In the genomic region with DNA sequence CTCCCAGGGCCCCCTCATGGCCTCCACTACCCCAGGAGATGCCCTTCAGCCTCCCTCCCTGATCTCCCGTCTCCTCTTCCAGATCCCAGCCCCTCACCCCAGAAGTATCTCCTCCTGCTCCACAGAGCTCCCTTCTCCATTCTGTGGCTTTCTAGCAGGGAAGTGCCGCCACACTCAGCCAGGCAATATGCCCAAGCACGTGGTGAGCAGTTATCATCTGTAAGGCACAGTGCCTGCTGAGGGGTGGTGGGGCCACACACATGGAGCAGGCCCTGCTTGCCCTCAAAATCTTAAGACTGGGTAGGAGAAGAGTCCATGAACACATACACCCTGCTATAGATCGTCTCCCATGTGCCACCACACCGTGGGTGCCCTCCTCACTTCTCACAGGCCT, we compare ENCODE assay signal across 16 cellular contexts. TPM values are rescaled to one million over a fixed set of nuclear protein-coding genes. Genes with fewer than 3 reads are reported as not detected.
DNase-seq lines count a peak whose midpoint lies in the region; ATAC-seq and TF ChIP-seq lines count a peak whose summit lies in the region.
"Had no signal": no experiment of that assay in that cellular context is flagged by ENCODE, and none has a peak within 500 bp of the region (broad histone marks: within the 10 kb centered on the region; RNA-seq: fewer than 3 reads in every experiment).

No MANE protein-coding gene starts in this region.

- H4K91ac ChIP-seq in trophoblast cell (ENCODE audit: low read depth, low read length): no peak overlapping the region

- H2BK12ac ChIP-seq in trophoblast cell (ENCODE audit: low read length): no peak overlapping the region

- no peak overlapping the region for H3K4ac ChIP-seq in trophoblast cell (ENCODE audit: low read depth, low read length)

- no peak for ATAC-seq in GM18519 (IDR thresholded peaks at IDR 0.05; ENCODE audit: low FRiP score, unreplicated experiment)
- no peak for ATAC-seq in HG02623 (IDR thresholded peaks at IDR 0.05; ENCODE audit: unreplicated experiment)
- ATAC-seq: SK-N-SH treated with all-trans-retinoic acid at 6 μM for 48 hours had no signal

- no peak overlapping the region for H3K14ac ChIP-seq in trophoblast cell (ENCODE audit: low read length)

- TF ChIP-seq CTCF in Loucy (conservative IDR thresholded peaks at IDR 0.05; ENCODE audit: low read length) (no peak), ascending aorta (IDR thresholded peaks at IDR 0.05) (no peak)

- H3K79me1 ChIP-seq in trophoblast cell (ENCODE audit: low read length): no peaks in the 10 kb centered on the region

- H2BK5ac ChIP-seq in trophoblast cell (ENCODE audit: low read depth, low read length, poor library complexity): no peak overlapping the region

- peak overlapping the region in 6 of 11 experiments; percentile 1 to 44 (median 30); a peak in 4 of 22 replicates for H3K9ac ChIP-seq in BLaER1 treated with 17β-estradiol and CSF1 and Interleukin-3, amounts not matched to agents 10 nM and 100 nM
- H3K9ac ChIP-seq in Loucy (ENCODE audit: low read depth, low read length, poor library complexity, severe bottlenecking): peak overlapping the region; percentile 19
- H3K9ac ChIP-seq in trophoblast cell (ENCODE audit: low read length): peak overlapping the region; percentile 24

- no peaks in the 10 kb centered on the region for H3K9me2 ChIP-seq in Loucy (replicated peaks; ENCODE audit: low read depth, low read length)

- H4K12ac ChIP-seq in trophoblast cell (ENCODE audit: low read depth, low read length): no peak overlapping the region

- WGBS in esophagus, 2 donors: 83 to 85% methylated on average over 5 of the region's 5 CpGs
- no CpG with 5 or more reads among the region's 5 CpGs for WGBS in trophoblast cell (ENCODE audit: extremely low coverage, insufficient coverage, insufficient read length)

- no peak overlapping the region for H3K18ac ChIP-seq in trophoblast cell (ENCODE audit: low read length)

- no peaks in the 10 kb centered on the region for H3K36me3 ChIP-seq in BLaER1 treated with 17β-estradiol and CSF1 and Interleukin-3, amounts not matched to agents 10 nM and 100 nM
- H3K36me3 ChIP-seq in Loucy (ENCODE audit: insufficient read depth, low read length): no peaks in the 10 kb centered on the region
- H3K36me3 ChIP-seq in esophagus (ENCODE audit: control insufficient read depth in 2 of 2, insufficient read depth in 2 of 2, low read length in 1 of 2): no peaks in the 10 kb centered on the region
- H3K36me3 ChIP-seq in trophoblast cell (ENCODE audit: control insufficient read depth in 1 of 2, insufficient read depth in 2 of 2, low read length in 2 of 2): no peaks in the 10 kb centered on the region
- H3K36me3 ChIP-seq in ascending aorta: no peaks in the 10 kb centered on the region

- no peak overlapping the region for H3K23ac ChIP-seq in trophoblast cell (ENCODE audit: low read length)

- H3K4me3 ChIP-seq in BLaER1 treated with 17β-estradiol and CSF1 and Interleukin-3, amounts not matched to agents 10 nM and 100 nM: no peak overlapping the region
- H3K4me3 ChIP-seq in Loucy (ENCODE audit: low read length, poor library complexity, severe bottlenecking) (no peak overlapping the region), esophagus (ENCODE audit: low read depth in 1 of 2, low read length in 2 of 2) (no peak overlapping the region), trophoblast cell (ENCODE audit: low read depth, low read length) (no peak overlapping the region), ascending aorta (no peak overlapping the region)

- H3K4me2 ChIP-seq in BLaER1 treated with 17β-estradiol and CSF1 and Interleukin-3, amounts not matched to agents 10 nM and 100 nM: peak overlapping the region in 9 of 11 experiments; percentile 12 to 64 (median 40); a peak in 16 of 22 replicates
- H3K4me2 ChIP-seq in Loucy (ENCODE audit: low read depth, low read length, poor library complexity, severe bottlenecking) (no peak overlapping the region), trophoblast cell (ENCODE audit: low read length) (no peak overlapping the region)

- peak overlapping the region in 3 of 11 experiments; percentile 9 to 43 (median 29); a peak in 2 of 22 replicates for H3K27ac ChIP-seq in BLaER1 treated with 17β-estradiol and CSF1 and Interleukin-3, amounts not matched to agents 10 nM and 100 nM
- H3K27ac ChIP-seq in esophagus (ENCODE audit: low read depth in 2 of 2, low read length in 1 of 2) (peak overlapping the region; percentile 30 to 82), trophoblast cell (ENCODE audit: low read depth, low read length) (no peak overlapping the region), ascending aorta (no peak overlapping the region)

- H3K4me1 ChIP-seq in BLaER1 treated with 17β-estradiol and CSF1 and Interleukin-3, amounts not matched to agents 10 nM and 100 nM: peaks cover 15 to 52% (median 47%) of the 10 kb centered on the region in 10 experiments
- H3K4me1 ChIP-seq in Loucy (ENCODE audit: insufficient read depth, low read length, poor library complexity, severe bottlenecking) (no peaks in the 10 kb centered on the region), esophagus (ENCODE audit: control insufficient read depth in 2 of 2, insufficient read depth in 2 of 2, low read length in 1 of 2) (peaks cover 5 to 34% of the 10 kb centered on the region in 2 donors), trophoblast cell (ENCODE audit: control insufficient read depth in 1 of 2, insufficient read depth in 2 of 2, low read length in 2 of 2) (no peaks in the 10 kb centered on the region), ascending aorta (peaks cover 0 to 10% of the 10 kb centered on the region in 2 donors)

- H2AK5ac ChIP-seq in trophoblast cell (ENCODE audit: low read length): no peak overlapping the region

- no peaks in the 10 kb centered on the region for H3F3A ChIP-seq in Loucy (ENCODE audit: low read depth)

- DNase-seq in trophoblast cell (no peak), ascending aorta (ENCODE audit: low spot score in 2 of 2) (no peak), NCI-H1417 treated with DMSO at 0.1 percent for 48 hours (lab: John Stamatoyannopoulos, UW) (no peak)
- DNase-seq: ACHN; CD4-positive, alpha-beta memory T cell; MM.1S; NCI-H1105; NCI-H187; NCI-H446; SHP77 had no signal

- no peaks in the 10 kb centered on the region for H3K27me3 ChIP-seq in BLaER1 treated with 17β-estradiol and CSF1 and Interleukin-3, amounts not matched to agents 10 nM and 100 nM
- no peaks in the 10 kb centered on the region for H3K27me3 ChIP-seq in Loucy (ENCODE audit: insufficient read depth, low read length, poor library complexity, severe bottlenecking)
- H3K27me3 ChIP-seq in esophagus (ENCODE audit: control insufficient read depth in 1 of 2, insufficient read depth in 2 of 2, low read length in 2 of 2): no peaks in the 10 kb centered on the region
- H3K27me3 ChIP-seq in trophoblast cell (ENCODE audit: insufficient read depth, low read length): no peaks in the 10 kb centered on the region
- no peaks in the 10 kb centered on the region for H3K27me3 ChIP-seq in ascending aorta

- H3K9me3 ChIP-seq in BLaER1 treated with 17β-estradiol and CSF1 and Interleukin-3, amounts not matched to agents 10 nM and 100 nM (replicated peaks in 1 of 11): no peaks in the 10 kb centered on the region
- H3K9me3 ChIP-seq in Loucy (ENCODE audit: insufficient read depth, low read depth, low read length) (no peaks in the 10 kb centered on the region), esophagus (ENCODE audit: control insufficient read depth in 2 of 2, insufficient read depth in 1 of 2, low read depth in 1 of 2, low read length in 1 of 2) (no peaks in the 10 kb centered on the region), trophoblast cell (ENCODE audit: insufficient read depth, low read depth, low read length) (peaks cover 2% of the 10 kb centered on the region), ascending aorta (no peaks in the 10 kb centered on the region)

- no peak overlapping the region for H2BK120ac ChIP-seq in trophoblast cell (ENCODE audit: insufficient read depth, low read length, poor library complexity)

- no peaks in the 10 kb centered on the region for H3K79me2 ChIP-seq in Loucy (ENCODE audit: insufficient read depth, low read length)
- H3K79me2 ChIP-seq in trophoblast cell (ENCODE audit: control insufficient read depth, insufficient read depth, low read length, poor library complexity): no peaks in the 10 kb centered on the region

- H4K8ac ChIP-seq in trophoblast cell (ENCODE audit: low read depth, low read length): no peak overlapping the region

- H4K20me1 ChIP-seq in BLaER1 treated with 17β-estradiol and CSF1 and Interleukin-3, amounts not matched to agents 10 nM and 100 nM: no peaks in the 10 kb centered on the region
- H4K20me1 ChIP-seq in Loucy (ENCODE audit: insufficient read depth, low read length, poor library complexity, severe bottlenecking): no peaks in the 10 kb centered on the region

- no peak overlapping the region for H2AFZ ChIP-seq in Loucy (ENCODE audit: low read length)
- no peak overlapping the region for H2AFZ ChIP-seq in trophoblast cell (ENCODE audit: insufficient read depth, low read length, poor library complexity)

- intact Hi-C loops in ascending aorta (cut with DNase I): no loop called here

RNA-seq across cellular contexts. Expression of gene PHGR1, which starts 2.4 kb away (rescaled TPM):
- 1 to 10 TPM in 1 of 2 donors, under 1 TPM in 1; 0.25 to 2.8 TPM for polyA plus RNA-seq in esophagus
- polyA plus RNA-seq in trophoblast cell (2013): not detected in 2 replicates
- not detected for total RNA-seq in ascending aorta
- total RNA-seq: CD4-positive, alpha-beta memory T cell had no signal
- polyA plus RNA-seq: CD4-positive, alpha-beta memory T cell had no signal

RNA-seq across cellular contexts. Expression of gene CCDC9B, which starts 7.7 kb away (rescaled TPM):
- polyA plus RNA-seq in esophagus: 10 to 100 TPM; 21.1 to 58.1 TPM
- 0.15 and 0.31 TPM in 2 replicates for polyA plus RNA-seq in trophoblast cell (2013)
- 55.8 TPM for total RNA-seq in ascending aorta

RNA-seq across cellular contexts. Expression of gene DISP2, which starts 9.6 kb away (rescaled TPM):
- 1 to 10 TPM in 1 of 2 donors, under 1 TPM in 1; 0.33 to 1.3 TPM for polyA plus RNA-seq in esophagus
- polyA plus RNA-seq in trophoblast cell (2013): 0.34 and 0.35 TPM in 2 replicates
- total RNA-seq in ascending aorta: 0.32 TPM

RNA-seq across cellular contexts. Expression of gene INAFM2, which starts 25.0 kb away (rescaled TPM):
- polyA plus RNA-seq in esophagus: 1 to 10 TPM; 6.4 to 7.0 TPM
- polyA plus RNA-seq in trophoblast cell (2013): 35.8 and 37.5 TPM in 2 replicates
- 69.8 TPM for total RNA-seq in ascending aorta

RNA-seq across cellular contexts. Expression of gene KNSTRN, which starts 34.1 kb away (rescaled TPM):
- 10 to 100 TPM; 11.3 TPM for polyA plus RNA-seq in esophagus
- 28.5 and 32.1 TPM in 2 replicates for polyA plus RNA-seq in trophoblast cell (2013)
- total RNA-seq in ascending aorta: 5.1 TPM

Comparison
In these comparisons a context has a peak if more than half of its experiments do, and no peak if none do; other contexts are left out.
1. H3K27ac ChIP-seq: peak in esophagus (2 of 2); none in trophoblast cell (single experiment) and ascending aorta (0 of 2).
2. H3K4me2 ChIP-seq: peak in BLaER1 treated with 17β-estradiol and CSF1 and Interleukin-3, amounts not matched to agents 10 nM and 100 nM (9 of 11); none in Loucy (single experiment) and trophoblast cell (single experiment).
3. Peak in every context shown above with its lines, with median percentiles within 50 percentile points of each other: H3K9ac ChIP-seq.